In genomic region chr7:157041004-157041403, GRCh38 we compare ENCODE assay signal across 1 cellular context.
TF ChIP-seq lines count a peak whose summit lies in the region.

No MANE protein-coding gene starts in this region.

TF ChIP-seq in K562, 482 proteins besides CTCF, POLR2A, EP300 and RAD21 (continued from another document):
- no peak for TF ChIP-seq DEAF1 (CRISPR knock-in tag; IDR thresholded peaks at IDR 0.05)
- TF ChIP-seq SMAD4 (CRISPR knock-in tag; conservative IDR thresholded peaks at IDR 0.05) = peak; percentile 49; the same call in 1 of the 2 replicates
- no peak for TF ChIP-seq SETDB1 (IDR thresholded peaks at IDR 0.05; ENCODE audit: low read length)
- no peak for TF ChIP-seq NR3C1 (CRISPR knock-in tag; IDR thresholded peaks at IDR 0.05)
- TF ChIP-seq CEBPG (CRISPR knock-in tag; IDR thresholded peaks at IDR 0.05) = peak; percentile 84
- peak; percentile 90 to 93 for TF ChIP-seq CEBPG (tag; conservative IDR thresholded peaks at IDR 0.05 in 1 of 2, IDR thresholded peaks at IDR 0.05 in 1 of 2)
- no peak for TF ChIP-seq SNIP1 (IDR thresholded peaks at IDR 0.05; ENCODE audit: low read depth)
- no peak for TF ChIP-seq RBM22 (IDR thresholded peaks at IDR 0.05; ENCODE audit: low read depth, low read length, poor library complexity, severe bottlenecking)
- TF ChIP-seq BHLHE40 (IDR thresholded peaks at IDR 0.05; ENCODE audit: low read length) = no peak
- TF ChIP-seq ZNF384 (IDR thresholded peaks at IDR 0.05; ENCODE audit: low read depth, low read length) = no peak
